In the genomic region with DNA sequence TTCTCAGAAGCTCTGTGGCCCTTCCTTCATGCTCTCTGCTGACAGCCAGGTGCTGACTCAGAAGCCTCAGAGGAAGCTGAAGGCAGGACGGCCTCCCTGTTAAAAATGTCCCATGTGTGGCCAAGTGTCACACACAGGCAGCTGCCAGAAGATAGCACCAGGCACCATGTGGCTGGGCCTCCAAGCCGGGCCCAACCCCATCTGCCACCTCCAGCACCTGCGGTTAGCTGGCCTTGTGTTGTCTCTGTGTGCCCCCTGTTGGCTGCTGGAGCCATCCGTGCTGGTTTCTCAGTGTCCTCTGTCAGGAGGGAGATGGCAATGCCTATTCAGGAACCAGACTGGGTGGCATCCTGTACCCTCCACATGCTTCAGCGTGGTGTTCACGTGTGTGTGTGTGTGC, we compare ENCODE assay signal across 7 cellular contexts.
A peak's percentile ranks its signal among the peaks of the same experiment; 100 is the strongest.
DNase-seq lines count a peak whose midpoint lies in the region; ATAC-seq and TF ChIP-seq lines count a peak whose summit lies in the region.

No MANE protein-coding gene starts in this region.

- H3K4me3 Mint-ChIP-seq in endothelial cell (ENCODE audit: unreplicated experiment): no peak overlapping the region

- peak; percentile 71 for DNase-seq in ELF-1 (ENCODE audit: low read depth, low spot score)
- peak; percentile 38 for DNase-seq in H4 (ENCODE audit: low spot score)
- peak; percentile 47 to 87 for DNase-seq in NCI-H526 (lab: John Stamatoyannopoulos, UW)
- peak; percentile 44 for DNase-seq in endothelial cell (ENCODE audit: low spot score)
- peak; percentile 25 for DNase-seq in stimulated activated CD8-positive, alpha-beta memory T cell treated with anti-CD3 and anti-CD28 coated beads, Interleukin-4, amount 100 ng/mL, for 48 hours
- DNase-seq in globus pallidus (ENCODE audit: low spot score): no peak

- no peak overlapping the region for H3K27ac Mint-ChIP-seq in endothelial cell (ENCODE audit: unreplicated experiment)

- H3K36me3 Mint-ChIP-seq in endothelial cell (ENCODE audit: low read depth, unreplicated experiment): no peaks in the 10 kb centered on the region

- peaks cover 9% of the 10 kb centered on the region for H3K27me3 Mint-ChIP-seq in endothelial cell (ENCODE audit: unreplicated experiment)

- H3K4me1 Mint-ChIP-seq in endothelial cell (ENCODE audit: unreplicated experiment): peaks cover 2% of the 10 kb centered on the region

- no peaks in the 10 kb centered on the region for H3K9me3 Mint-ChIP-seq in endothelial cell (ENCODE audit: unreplicated experiment)

- TF ChIP-seq CTCF in endothelial cell (IDR thresholded peaks at IDR 0.05; ENCODE audit: unreplicated experiment): no peak

- no peak for ATAC-seq in HG02840 (IDR thresholded peaks at IDR 0.05; ENCODE audit: low FRiP score, unreplicated experiment)
